ENCODE assay signal across 8 cellular contexts in the genomic region with DNA sequence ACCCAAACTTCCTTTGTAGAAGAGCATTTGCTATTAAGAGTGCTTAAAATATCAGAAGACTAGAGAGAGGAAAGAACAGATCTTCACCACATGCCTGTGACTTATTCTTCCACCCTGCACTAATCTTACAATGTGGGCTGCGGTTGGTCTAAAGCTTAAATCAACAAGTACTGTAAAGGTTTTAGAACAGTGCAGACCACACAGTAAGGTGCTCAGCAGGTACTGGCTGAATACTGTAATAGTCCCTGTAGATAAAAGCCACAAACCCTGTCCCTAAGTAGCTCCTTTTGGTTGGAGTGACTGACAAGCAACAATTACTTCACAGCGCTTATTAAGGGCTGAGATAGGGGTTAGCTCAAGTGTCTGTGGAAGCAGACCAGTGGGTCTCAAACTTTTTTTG. TPM values are rescaled to one million over a fixed set of nuclear protein-coding genes. Genes with fewer than 3 reads are reported as not detected.
DNase-seq lines count a peak whose midpoint lies in the region; ATAC-seq and TF ChIP-seq lines count a peak whose summit lies in the region.

No MANE protein-coding gene starts in this region.

- POLR2A ChIA-PET in T-cell (lab: Charles Lee), result interaction anchor here (0.5 to 2.4 kb wide), 6 partner anchors 12 to 61 kb away, joined by 3 to 15 read pairs (median 4); no protein-coding TSS in a partner anchor

- peak overlapping the region; percentile 92 for H3K4me3 Mint-ChIP-seq in activated T-cell treated with anti-CD3 and anti-CD28 coated beads, Interleukin-2, amount 50 U/mL, for 4 hours
- peak overlapping the region; percentile 98 to 100 (median 98) for H3K4me3 Mint-ChIP-seq in T-cell

- H3K9me3 Mint-ChIP-seq in activated T-cell treated with anti-CD3 and anti-CD28 coated beads, Interleukin-2, amount 50 U/mL, for 4 hours, result no peaks in the 10 kb centered on the region
- H3K9me3 Mint-ChIP-seq in T-cell, result no peaks in the 10 kb centered on the region

- intact Hi-C loops in spleen (cut with DNase I; ENCODE audit: low total_unique reads), result loop anchor here (10.0 kb wide), 1 partner anchor 60 kb away; a partner anchor contains a TSS

- H3K36me3 Mint-ChIP-seq in activated T-cell treated with anti-CD3 and anti-CD28 coated beads, Interleukin-2, amount 50 U/mL, for 4 hours (ENCODE audit: insufficient read depth), result no peaks in the 10 kb centered on the region
- H3K36me3 Mint-ChIP-seq in T-cell, result no peaks in the 10 kb centered on the region

- H3K36me3 ChIP-seq in spleen, result no peaks in the 10 kb centered on the region

- ATAC-seq in activated T-cell treated with anti-CD3 and anti-CD28 coated beads, Interleukin-2, amount 50 U/mL, for 4 hours, result no peak
- no peak for ATAC-seq in T-cell (replicated peaks in 1 of 4)
- ATAC-seq in GM21360 (IDR thresholded peaks at IDR 0.05; ENCODE audit: unreplicated experiment), result no peak

- TF ChIP-seq CTCF in spleen (IDR thresholded peaks at IDR 0.05 in 8 of 11, conservative IDR thresholded peaks at IDR 0.05 in 3 of 11), result no peak

- peak overlapping the region in 5 of 8 donors; percentile 96 to 99 (median 98) for H3K27ac ChIP-seq in spleen

- peak overlapping the region; percentile 97 to 99 for H3K27ac Mint-ChIP-seq in T-cell

- H3K9me3 ChIP-seq in spleen, result no peaks in the 10 kb centered on the region

- DNase-seq in activated T-cell treated with anti-CD3 and anti-CD28 coated beads, Interleukin-2, amount 50 U/mL, for 4 hours, result no peak
- no peak for DNase-seq in activated T-cell treated with anti-CD3 and anti-CD28 coated beads, Interleukin-2, amount 50 U/mL, for 48 hours
- DNase-seq in T-cell (no peak), erythroblast (lab: John Stamatoyannopoulos, UW) (peak; percentile 27 to 40), spleen (no peak), GM03348 (ENCODE audit: low spot score) (no peak), HUDEP-2 (lab: John Stamatoyannopoulos, UW; ENCODE audit: unreplicated experiment in 76 of 76) (no peak)

- H3K27me3 ChIP-seq in spleen (replicated peaks in 1 of 7), result no peaks in the 10 kb centered on the region

- 39 to 47% (median 43%) methylated on average over 2 of the region's 2 CpGs for WGBS in spleen, 5 donors

- H3K4me3 ChIP-seq in spleen, result peak overlapping the region in 1 of 8 donors; percentile 99

- CTCF ChIA-PET in T-cell (lab: Charles Lee), result interaction anchor here (0.5 to 2.4 kb wide), 10 partner anchors 9 to 76 kb away, joined by 3 to 9 read pairs (median 4); no protein-coding TSS in a partner anchor

- peaks cover 37% of the 10 kb centered on the region for H3K4me1 Mint-ChIP-seq in activated T-cell treated with anti-CD3 and anti-CD28 coated beads, Interleukin-2, amount 50 U/mL, for 4 hours (ENCODE audit: low read depth)
- peaks cover 36 to 47% (median 40%) of the 10 kb centered on the region in 3 donors for H3K4me1 Mint-ChIP-seq in T-cell

- TF ChIP-seq POLR2A in erythroblast (IDR thresholded peaks at IDR 0.05; ENCODE audit: low read length) (no peak), spleen (IDR thresholded peaks at IDR 0.05) (no peak)

- H3K4me1 ChIP-seq in spleen, result peaks cover 28 to 42% (median 35%) of the 10 kb centered on the region in 6 donors

- H3K27me3 Mint-ChIP-seq in activated T-cell treated with anti-CD3 and anti-CD28 coated beads, Interleukin-2, amount 50 U/mL, for 4 hours (ENCODE audit: low read depth), result no peaks in the 10 kb centered on the region
- no peaks in the 10 kb centered on the region for H3K27me3 Mint-ChIP-seq in T-cell

RNA-seq across cellular contexts. Expression of a gene that starts 1.0 kb away (rescaled TPM):
- 10 to 100 TPM; 27.7 to 30.5 (median 28.9) TPM for total RNA-seq in activated T-cell treated with anti-CD3 and anti-CD28 coated beads, Interleukin-2, amount 50 U/mL, for 4 hours
- total RNA-seq in T-cell, result 100 to 1,000 TPM in 1 of 5 donors, 10 to 100 TPM in 4; 78.5 to 110 (median 93.3) TPM
- total RNA-seq in spleen, result 100 to 1,000 TPM in 1 of 7 donors, 10 to 100 TPM in 6; 66.5 to 111 (median 77.1) TPM
- polyA plus RNA-seq in spleen, result 1 to 10 TPM; 7.5 to 9.5 (median 7.7) TPM

Comparison
In these comparisons a context has a peak if more than half of its experiments do, and no peak if none do; other contexts are left out.
1. DNase-seq: peak in erythroblast (2 of 2); none in activated T-cell treated with anti-CD3 and anti-CD28 coated beads, Interleukin-2, amount 50 U/mL, for 4 hours (single experiment), activated T-cell treated with anti-CD3 and anti-CD28 coated beads, Interleukin-2, amount 50 U/mL, for 48 hours (0 of 2), T-cell (0 of 34), spleen (single experiment), GM03348 (single experiment) and HUDEP-2 (0 of 76).